25 cellular contexts compared by ENCODE assay signal in the genomic region with DNA sequence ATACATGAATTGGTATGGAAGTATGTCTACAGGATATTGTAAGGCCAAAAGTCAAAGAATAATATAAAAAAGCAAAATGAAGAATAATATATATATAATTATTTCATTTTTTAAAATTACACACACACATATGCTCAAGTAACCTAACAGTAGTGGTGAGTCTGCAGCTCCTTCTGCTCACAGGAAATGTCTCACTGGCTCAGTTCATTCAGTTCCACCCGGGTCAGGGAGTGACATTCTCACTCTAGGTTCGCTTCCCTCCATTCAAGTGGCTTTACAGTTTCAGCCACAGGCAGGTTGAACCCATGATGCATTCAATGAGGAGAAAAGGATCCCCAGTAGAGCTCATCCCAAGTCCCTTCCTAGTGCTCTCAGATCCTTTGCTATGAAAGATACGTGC.
DNase-seq lines count a peak whose midpoint lies in the region; ATAC-seq, FAIRE-seq and TF ChIP-seq lines count a peak whose summit lies in the region.
"Had no signal": no experiment of that assay in that cellular context is flagged by ENCODE, and none has a peak within 500 bp of the region (broad histone marks: within the 10 kb centered on the region; RNA-seq: fewer than 3 reads in every experiment).

No MANE protein-coding gene starts in this region.

- FAIRE-seq in GM12891 (lab: Jason Lieb, UNC) (peak; percentile 55), GM12878 (lab: Jason Lieb, UNC) (no peak)

- no peak for TF ChIP-seq RAD21 in GM12878 (IDR thresholded peaks at IDR 0.05; ENCODE audit: insufficient read depth, low read depth, low read length)

- POLR2A ChIA-PET in GM12878 (lab: Charles Lee), result interaction anchor here (1.3 kb wide), 1 partner anchor 9 kb away, joined by 5 read pairs; no protein-coding TSS in a partner anchor

- peaks cover 74 to 92% of the 10 kb centered on the region in 2 donors for H3K36me3 Mint-ChIP-seq in CD14-positive monocyte

- no peaks in the 10 kb centered on the region; the same call in 1 of the 2 replicates for H3K4me1 ChIP-seq in GM12878 (ENCODE audit: control insufficient read depth, insufficient read depth, low read length)
- H3K4me1 ChIP-seq in esophagus muscularis mucosa, result peaks cover 0 to 3% (median 0%) of the 10 kb centered on the region in 4 donors
- H3K4me1 ChIP-seq: BLaER1, HAP-1 had no signal

- SMC1A ChIA-PET in GM12878 (lab: Charles Lee; ENCODE audit: uncharacterized antibody, unreplicated experiment), result interaction anchor here (0.6 to 6.1 kb wide), 15 partner anchors 8 to 736 kb away, joined by 3 to 56 read pairs (median 3); no protein-coding TSS in a partner anchor

- RAD21 ChIA-PET in GM12878 (lab: Charles Lee; ENCODE audit: unreplicated experiment), result interaction anchor here (0.7 to 3.7 kb wide), 7 partner anchors 9 to 325 kb away, joined by 4 to 13 read pairs (median 7); a partner anchor contains a TSS

- no peak overlapping the region for H3K9ac ChIP-seq in GM12878 (ENCODE audit: control insufficient read depth, insufficient read depth, low read length)
- H3K9ac ChIP-seq: BLaER1, GM23248 had no signal

- H3K9me3 Mint-ChIP-seq in CD14-positive monocyte, result peaks cover 0 to 5% (median 0%) of the 10 kb centered on the region in 7 donors
- H3K9me3 Mint-ChIP-seq: CD8-positive, alpha-beta T cell; IgD-negative memory B cell had no signal

- in situ Hi-C loops in GM12878 (cut with MboI), result no loop called here

- H3K27me3 ChIP-seq in GM12878 (replicated peaks in 1 of 2; ENCODE audit: control insufficient read depth in 2 of 2, insufficient read depth in 2 of 2, low read length in 1 of 2) (no peaks in the 10 kb centered on the region), esophagus muscularis mucosa (no peaks in the 10 kb centered on the region)
- H3K27me3 ChIP-seq: BLaER1 had no signal

- H3K27ac ChIP-seq in GM12878 (ENCODE audit: control insufficient read depth, insufficient read depth) (no peak overlapping the region), esophagus muscularis mucosa (replicated peaks in 1 of 4) (no peak overlapping the region)
- H3K27ac ChIP-seq: BLaER1, GM23248, HL-60, RWPE1 had no signal

- no TSS peak for BruUV-seq in GM12878 (replicated peaks; lab: Mats Ljungman, UMichigan)

- no peaks in the 10 kb centered on the region for H3K4me1 Mint-ChIP-seq in CD14-positive monocyte

- no peak for DNase-seq in CD14-positive monocyte (ENCODE audit: low spot score)
- DNase-seq in GM12891 (ENCODE audit: insufficient read length, low spot score), result no peak
- DNase-seq in GM12878 (ENCODE audit: low read depth, low spot score), result no peak
- peak; percentile 37 for DNase-seq in esophagus muscularis mucosa (ENCODE audit: extremely low spot score)
- DNase-seq: CD8-positive, alpha-beta T cell; DMS53; EL; GM23248; Karpas-422; NCI-H1436; NCI-H1930; NCI-H226; NCI-H524; NCI-H82; PC-3; SIG-M5 had no signal

- intact Hi-C loops in CD14-positive monocyte (cut with micrococcal nuclease) (no loop called here), GM12878 (cut with micrococcal nuclease; ENCODE audit: unreplicated experiment) (loop anchor here (10.0 kb wide), 1 partner anchor 710 kb away; no protein-coding TSS in a partner anchor), esophagus muscularis mucosa (cut with DNase I) (no loop called here)

- CTCF ChIA-PET in GM12878 (lab: Yijun Ruan, JAX), result interaction anchor here (0.8 to 18.1 kb wide), 10 partner anchors 9 to 819 kb away, joined by 3 to 292 read pairs (median 6); a partner anchor contains a TSS

- TF ChIP-seq POLR2A in GM12891 (IDR thresholded peaks at IDR 0.05; ENCODE audit: low read depth, low read length), result no peak
- no peak for TF ChIP-seq POLR2A in GM12878 (IDR thresholded peaks at IDR 0.05; ENCODE audit: low read depth, low read length)
- TF ChIP-seq POLR2A in esophagus muscularis mucosa (IDR thresholded peaks at IDR 0.05; ENCODE audit: low read depth), result no peak

- H3K4me3 ChIP-seq in GM12878 (no peak overlapping the region), esophagus muscularis mucosa (no peak overlapping the region)
- H3K4me3 ChIP-seq: BLaER1, GM23248, HAP-1 had no signal

- peak; percentile 56 for ATAC-seq in GM12878
- ATAC-seq in GM19395 (IDR thresholded peaks at IDR 0.05; ENCODE audit: unreplicated experiment), result no peak
- no peak for ATAC-seq in GM21447 (IDR thresholded peaks at IDR 0.05; ENCODE audit: unreplicated experiment)
- no peak for ATAC-seq in GM18502 (IDR thresholded peaks at IDR 0.05; ENCODE audit: poor library complexity, unreplicated experiment)
- ATAC-seq: CD8-positive, alpha-beta T cell; PC-3; SK-N-SH treated with all-trans-retinoic acid at 6 μM for 48 hours had no signal

- peaks cover 0 to 1% (median 0%) of the 10 kb centered on the region in 3 donors for H3K27me3 Mint-ChIP-seq in CD14-positive monocyte (ENCODE audit: low read depth in 3 of 3)
- H3K27me3 Mint-ChIP-seq: IgD-negative memory B cell had no signal

- H3K4me3 Mint-ChIP-seq in CD14-positive monocyte, result no peak overlapping the region
- H3K4me3 Mint-ChIP-seq: CD8-positive, alpha-beta T cell; IgD-negative memory B cell had no signal

- WGBS in GM12878 (ENCODE audit: insufficient coverage, insufficient replicate concordance, low lambda C conversion rate, missing lambda C conversion rate), result 33% methylated on average over 3 of the region's 3 CpGs
- WGBS in esophagus muscularis mucosa, result 88% methylated on average over 3 of the region's 3 CpGs

- H3K36me3 ChIP-seq in GM12878 (ENCODE audit: control insufficient read depth in 2 of 2, insufficient read depth in 2 of 2, low read length in 1 of 2), result no peaks in the 10 kb centered on the region
- no peaks in the 10 kb centered on the region for H3K36me3 ChIP-seq in esophagus muscularis mucosa
- H3K36me3 ChIP-seq: HAP-1 had no signal

- H3K27ac Mint-ChIP-seq in CD14-positive monocyte, result peak overlapping the region in 4 of 7 donors; percentile 38 to 56 (median 50)
- H3K27ac Mint-ChIP-seq: CD8-positive, alpha-beta T cell; IgD-negative memory B cell had no signal

- no peak for TF ChIP-seq CTCF in CD14-positive monocyte (IDR thresholded peaks at IDR 0.05)
- TF ChIP-seq CTCF in GM12878 (IDR thresholded peaks at IDR 0.05 in 2 of 3, conservative IDR thresholded peaks at IDR 0.05 in 1 of 3; ENCODE audit: control insufficient read depth in 2 of 3, extremely low read depth in 1 of 3, insufficient read depth in 1 of 3, low read depth in 3 of 3, low read length in 3 of 3), result no peak
- no peak for TF ChIP-seq CTCF in esophagus muscularis mucosa (IDR thresholded peaks at IDR 0.05)

- TF ChIP-seq EP300 in GM12878 (IDR thresholded peaks at IDR 0.05; ENCODE audit: borderline replicate concordance in 1 of 2, control insufficient read depth in 1 of 2, low read depth in 2 of 2, low read length in 2 of 2) (no peak), esophagus muscularis mucosa (IDR thresholded peaks at IDR 0.05) (no peak)

- no peak overlapping the region for H3K4me2 ChIP-seq in GM12878 (ENCODE audit: control insufficient read depth, insufficient read depth)
- H3K4me2 ChIP-seq: BLaER1 had no signal

- no peaks in the 10 kb centered on the region for H3K9me3 ChIP-seq in GM12878 (replicated peaks; ENCODE audit: control insufficient read depth, insufficient read depth, low read length)
- H3K9me3 ChIP-seq in esophagus muscularis mucosa, result no peaks in the 10 kb centered on the region
- H3K9me3 ChIP-seq: BLaER1, HAP-1 had no signal

- no peak overlapping the region for H2AFZ ChIP-seq in GM12878 (ENCODE audit: control insufficient read depth, low read depth, low read length)
- H2AFZ ChIP-seq: GM23248 had no signal

- H3K79me2 ChIP-seq in GM12878 (ENCODE audit: control insufficient read depth, insufficient read depth, low read length), result no peaks in the 10 kb centered on the region

- no peaks in the 10 kb centered on the region for H4K20me1 ChIP-seq in GM12878 (ENCODE audit: control insufficient read depth, insufficient read depth)
- H4K20me1 ChIP-seq: BLaER1 had no signal

TF ChIP-seq in GM12891, 5 proteins besides CTCF, POLR2A, EP300 and RAD21:
- TF ChIP-seq TAF1 (IDR thresholded peaks at IDR 0.05; ENCODE audit: low read depth, low read length), result no peak
- peak; percentile 31; the same call in 1 of the 2 replicates for TF ChIP-seq SPI1 (IDR thresholded peaks at IDR 0.05; ENCODE audit: low read depth, low read length)

TF ChIP-seq in GM12878, 131 proteins besides CTCF, POLR2A, EP300 and RAD21:
- TF ChIP-seq RUNX3 (IDR thresholded peaks at IDR 0.05; ENCODE audit: low read length), result peak; percentile 22; the same call in 1 of the 2 replicates
- TF ChIP-seq, protein P1, sequence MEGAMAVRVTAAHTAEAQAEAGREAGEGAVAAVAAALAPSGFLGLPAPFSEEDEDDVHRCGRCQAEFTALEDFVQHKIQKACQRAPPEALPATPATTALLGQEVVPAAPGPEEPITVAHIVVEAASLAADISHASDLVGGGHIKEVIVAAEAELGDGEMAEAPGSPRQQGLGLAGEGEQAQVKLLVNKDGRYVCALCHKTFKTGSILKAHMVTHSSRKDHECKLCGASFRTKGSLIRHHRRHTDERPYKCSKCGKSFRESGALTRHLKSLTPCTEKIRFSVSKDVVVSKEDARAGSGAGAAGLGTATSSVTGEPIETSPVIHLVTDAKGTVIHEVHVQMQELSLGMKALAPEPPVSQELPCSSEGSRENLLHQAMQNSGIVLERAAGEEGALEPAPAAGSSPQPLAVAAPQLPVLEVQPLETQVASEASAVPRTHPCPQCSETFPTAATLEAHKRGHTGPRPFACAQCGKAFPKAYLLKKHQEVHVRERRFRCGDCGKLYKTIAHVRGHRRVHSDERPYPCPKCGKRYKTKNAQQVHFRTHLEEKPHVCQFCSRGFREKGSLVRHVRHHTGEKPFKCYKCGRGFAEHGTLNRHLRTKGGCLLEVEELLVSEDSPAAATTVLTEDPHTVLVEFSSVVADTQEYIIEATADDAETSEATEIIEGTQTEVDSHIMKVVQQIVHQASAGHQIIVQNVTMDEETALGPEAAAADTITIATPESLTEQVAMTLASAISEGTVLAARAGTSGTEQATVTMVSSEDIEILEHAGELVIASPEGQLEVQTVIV (IDR thresholded peaks at IDR 0.05; ENCODE audit: borderline replicate concordance, partially characterized antibody), result no peak
- no peak for TF ChIP-seq TCF7 (IDR thresholded peaks at IDR 0.05; ENCODE audit: borderline replicate concordance)
TF ChIP-seq in GM12878: peak in this region for 1.
